ENCODE assay signal across 25 cellular contexts in the genomic region with DNA sequence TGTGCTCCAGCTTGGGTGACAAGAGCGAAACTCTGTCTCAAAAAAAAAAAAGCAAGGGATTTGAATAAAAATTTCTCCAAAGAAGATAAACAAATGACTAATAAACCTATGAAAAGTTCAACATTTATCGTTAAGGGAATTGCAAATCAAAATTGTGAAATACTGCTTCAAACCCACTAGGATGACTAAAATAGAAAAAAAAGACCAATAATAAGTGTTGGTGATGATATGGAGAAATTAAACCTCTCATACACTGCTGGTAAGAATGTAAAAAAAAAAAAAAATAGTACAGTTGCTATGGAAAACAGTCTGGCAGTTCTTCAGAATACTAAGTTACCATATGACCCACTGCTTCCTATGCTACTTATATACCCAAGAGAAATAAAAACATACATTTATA. TPM values are rescaled to one million over a fixed set of nuclear protein-coding genes. Genes with fewer than 3 reads are reported as not detected.
DNase-seq lines count a peak whose midpoint lies in the region; ATAC-seq and TF ChIP-seq lines count a peak whose summit lies in the region.
"Had no signal": no experiment of that assay in that cellular context is flagged by ENCODE, and none has a peak within 500 bp of the region (broad histone marks: within the 10 kb centered on the region; RNA-seq: fewer than 3 reads in every experiment).

No MANE protein-coding gene starts in this region.

- H2AK9ac ChIP-seq in IMR-90 (replicated peaks; ENCODE audit: low read depth, low read length, poor library complexity), result no peak overlapping the region

- TF ChIP-seq RAD21 in IMR-90 (IDR thresholded peaks at IDR 0.05; ENCODE audit: low read length), result no peak

- H2BK20ac ChIP-seq in IMR-90 (ENCODE audit: low read depth, low read length), result no peak overlapping the region

- no peak overlapping the region for H4K5ac ChIP-seq in IMR-90 (ENCODE audit: low read depth, low read length)

- H3K36me3 ChIP-seq in IMR-90 (ENCODE audit: control insufficient read depth, insufficient read depth, low read length) (peaks cover 9% of the 10 kb centered on the region), mesenchymal stem cell (ENCODE audit: control insufficient read depth in 1 of 2, insufficient read depth in 2 of 2, low read depth in 1 of 2, low read length in 2 of 2) (peaks cover 14 to 48% of the 10 kb centered on the region in 2 experiments)

- H3K27me3 ChIP-seq in IMR-90 (ENCODE audit: control insufficient read depth, insufficient read depth, low read length), result no peaks in the 10 kb centered on the region
- no peaks in the 10 kb centered on the region for H3K27me3 ChIP-seq in mesenchymal stem cell (ENCODE audit: control insufficient read depth in 1 of 2, insufficient read depth in 1 of 2, low read length in 2 of 2)

- H3K18ac ChIP-seq in IMR-90 (ENCODE audit: low read depth, low read length), result no peak overlapping the region
- no peak overlapping the region for H3K18ac ChIP-seq in mesenchymal stem cell (ENCODE audit: low read depth in 1 of 2, low read length in 2 of 2)

- no peak overlapping the region for H2AFZ ChIP-seq in IMR-90 (replicated peaks; ENCODE audit: low read length, poor library complexity)
- H2AFZ ChIP-seq in mesenchymal stem cell (ENCODE audit: low read depth, low read length), result no peak overlapping the region
- H2AFZ ChIP-seq: GM23248 had no signal

- H2BK15ac ChIP-seq in IMR-90 (ENCODE audit: low read depth, low read length), result no peak overlapping the region
- no peak overlapping the region for H2BK15ac ChIP-seq in mesenchymal stem cell (ENCODE audit: low read depth, poor library complexity, severe bottlenecking)

- ATAC-seq in IMR-90 (ENCODE audit: low read depth) (no peak), HG02870 (IDR thresholded peaks at IDR 0.05; ENCODE audit: unreplicated experiment) (no peak)
- ATAC-seq: GM12878, HCT116 had no signal

- H3K79me1 ChIP-seq in IMR-90 (ENCODE audit: low read depth in 1 of 2, low read length in 2 of 2), result peaks cover 12 to 14% of the 10 kb centered on the region in 2 experiments; a peak in 3 of 4 replicates
- H3K79me1 ChIP-seq in mesenchymal stem cell (replicated peaks; ENCODE audit: low read length, poor library complexity, severe bottlenecking), result peaks cover 9% of the 10 kb centered on the region

- POLR2A ChIA-PET in IMR-90 (lab: Charles Lee; ENCODE audit: unreplicated experiment), result no interaction called here

- dilution Hi-C loops in IMR-90 (cut with HindIII; ENCODE audit: low sequenced_read_pairs, unreplicated experiment), result no loop called here

- no peak for TF ChIP-seq CTCF in IMR-90 (conservative IDR thresholded peaks at IDR 0.05; ENCODE audit: low read depth, low read length)
- no peak for TF ChIP-seq CTCF in fibroblast of mammary gland (conservative IDR thresholded peaks at IDR 0.05; ENCODE audit: control insufficient read depth, insufficient read depth, low read depth, low read length)

- H3K9me3 ChIP-seq in IMR-90 (ENCODE audit: control insufficient read depth, insufficient read depth, low read length) (peaks cover 13% of the 10 kb centered on the region), mesenchymal stem cell (ENCODE audit: control insufficient read depth, low read length) (peaks cover 32% of the 10 kb centered on the region)

- CTCF ChIA-PET in IMR-90 (lab: Yijun Ruan, JAX), result no interaction called here

- no peak overlapping the region for H3K4me3 ChIP-seq in IMR-90 (ENCODE audit: insufficient read depth, low read depth, low read length)
- H3K4me3 ChIP-seq in fibroblast of mammary gland (ENCODE audit: control insufficient read depth, low read depth, low read length), result no peak overlapping the region
- no peak overlapping the region for H3K4me3 ChIP-seq in mesenchymal stem cell (ENCODE audit: insufficient read depth in 1 of 2, low read depth in 1 of 2, low read length in 2 of 2)
- H3K4me3 ChIP-seq: GM12878, GM23248 had no signal

- H3K9ac ChIP-seq in IMR-90 (ENCODE audit: low read depth, low read length) (no peak overlapping the region), mesenchymal stem cell (ENCODE audit: low read length) (no peak overlapping the region)
- H3K9ac ChIP-seq: GM23248 had no signal

- no CpG with 5 or more reads among the region's 2 CpGs for WGBS in IMR-90 (ENCODE audit: extremely low coverage in 2 of 2, insufficient read length in 1 of 2), 2 experiments
- no CpG with 5 or more reads among the region's 2 CpGs for WGBS in mesenchymal stem cell

- no peak overlapping the region for H3K4ac ChIP-seq in IMR-90 (ENCODE audit: low read depth, low read length)
- no peak overlapping the region for H3K4ac ChIP-seq in mesenchymal stem cell (ENCODE audit: low read depth in 1 of 2, low read length in 2 of 2)

- H2BK120ac ChIP-seq in IMR-90 (ENCODE audit: low read depth, low read length) (no peak overlapping the region), mesenchymal stem cell (ENCODE audit: low read depth, low read length) (no peak overlapping the region)

- no peak overlapping the region for H3K4me2 ChIP-seq in IMR-90 (ENCODE audit: low read depth, low read length)
- H3K4me2 ChIP-seq in mesenchymal stem cell (ENCODE audit: low read length, poor library complexity, severe bottlenecking), result no peak overlapping the region

- no peak overlapping the region for H3K27ac ChIP-seq in IMR-90 (ENCODE audit: insufficient read depth, low read length)
- H3K27ac ChIP-seq in mesenchymal stem cell (ENCODE audit: low read length, poor library complexity, severe bottlenecking), result no peak overlapping the region
- H3K27ac ChIP-seq: GM23248 had no signal

- H4K8ac ChIP-seq in IMR-90 (ENCODE audit: low read depth in 2 of 2, low read length in 2 of 2) (no peak overlapping the region), mesenchymal stem cell (ENCODE audit: low read length) (no peak overlapping the region)

- intact Hi-C loops in IMR-90 (cut with micrococcal nuclease), result no loop called here
- intact Hi-C loops in cardiac septum (cut with DNase I), result no loop called here

- H2BK12ac ChIP-seq in mesenchymal stem cell (ENCODE audit: low read length in 2 of 2), result no peak overlapping the region

- no peak for TF ChIP-seq POLR2A in IMR-90 (IDR thresholded peaks at IDR 0.05; ENCODE audit: low read depth, low read length)

- H2AK5ac ChIP-seq in IMR-90 (ENCODE audit: low read depth, low read length) (no peak overlapping the region), mesenchymal stem cell (ENCODE audit: low read length, severe bottlenecking) (no peak overlapping the region)

- H3K4me1 ChIP-seq in IMR-90 (ENCODE audit: control insufficient read depth, insufficient read depth, low read length) (no peaks in the 10 kb centered on the region), mesenchymal stem cell (ENCODE audit: control insufficient read depth, insufficient read depth, low read depth, low read length) (no peaks in the 10 kb centered on the region)

- H3K9me1 ChIP-seq in IMR-90 (ENCODE audit: insufficient read depth, low read length), result peaks cover 4% of the 10 kb centered on the region

- H4K91ac ChIP-seq in IMR-90 (ENCODE audit: insufficient read depth, low read depth, low read length) (no peak overlapping the region), mesenchymal stem cell (ENCODE audit: low read length) (no peak overlapping the region)

- DNase-seq in HCEC 1CT (peak; percentile 31), IMR-90 (no peak), fibroblast of mammary gland (ENCODE audit: low read depth) (peak; percentile 31), mesenchymal stem cell (peak; percentile 22), EL (no peak), activated T-cell treated with anti-CD3 and anti-CD28 coated beads for 4 hours (no peak), cardiac septum (ENCODE audit: low spot score) (no peak)
- DNase-seq: C1 segment of cervical spinal cord; Calu3; CD4-positive, alpha-beta memory T cell; COR-L47; DMS53; DMS79 treated with DMSO at 0.1 percent for 48 hours; GDM1; GM23248; H7; HFFc6 had no signal

- no peak overlapping the region for H3K56ac ChIP-seq in IMR-90 (ENCODE audit: extremely low read depth, insufficient read depth, low read length)

- H2BK5ac ChIP-seq in IMR-90 (ENCODE audit: low read depth, low read length, poor library complexity, severe bottlenecking) (no peak overlapping the region), mesenchymal stem cell (ENCODE audit: low read depth, low read length, poor library complexity, severe bottlenecking) (no peak overlapping the region)

- H3K23ac ChIP-seq in IMR-90 (ENCODE audit: low read depth, low read length), result no peak overlapping the region
- no peak overlapping the region for H3K23ac ChIP-seq in mesenchymal stem cell (ENCODE audit: low read length in 2 of 2)

- no TSS peak for BruUV-seq in IMR-90 (replicated peaks; lab: Mats Ljungman, UMichigan)

- no peaks in the 10 kb centered on the region for H4K20me1 ChIP-seq in IMR-90 (ENCODE audit: insufficient read depth, low read length)

- in situ Hi-C loops in IMR-90 (cut with MboI; ENCODE audit: low sequenced_read_pairs), result no loop called here

- no peak overlapping the region for H3K14ac ChIP-seq in IMR-90 (replicated peaks; ENCODE audit: low read depth, low read length)
- no peak overlapping the region for H3K14ac ChIP-seq in mesenchymal stem cell (ENCODE audit: low read length in 2 of 2)

TF ChIP-seq in IMR-90, 13 proteins besides CTCF, POLR2A, EP300 and RAD21:
- no peak for TF ChIP-seq NFE2L2 (IDR thresholded peaks at IDR 0.05; ENCODE audit: low read depth, low read length)
- TF ChIP-seq CEBPB (IDR thresholded peaks at IDR 0.05; ENCODE audit: low read depth, low read length), result peak; percentile 56

RNA-seq across cellular contexts. Expression of a gene that starts 39.3 kb away (rescaled TPM):
- total RNA-seq in IMR-90 (2012; rRNA removed) (20.6 and 21.9 TPM in 2 replicates), cardiac septum (26.4 TPM)
- polyA plus RNA-seq in IMR-90 (2012; rRNA removed), result 24.0 and 32.4 TPM in 2 replicates
- 5.2 and 5.4 TPM in 2 replicates for polyA plus RNA-seq in IMR-90 (2012; cell fraction: cytosol; rRNA removed)
- 1.9 and 8.5 TPM in 2 replicates for polyA plus RNA-seq in IMR-90 (2012; cell fraction: nucleus; rRNA removed; ENCODE audit: low replicate concordance)
- polyA plus RNA-seq in mesenchymal stem cell (2013, experiment 1 of 2), result 20.1 TPM
- 20.0 TPM for polyA plus RNA-seq in mesenchymal stem cell (2013, experiment 2 of 2)

RNA-seq across cellular contexts. Expression of a gene that starts 39.5 kb away (rescaled TPM):
- total RNA-seq in IMR-90 (2012; rRNA removed) (not detected in 2 replicates), cardiac septum (not detected)
- polyA plus RNA-seq in IMR-90 (2012; rRNA removed), result not detected in 2 replicates
- polyA plus RNA-seq in IMR-90 (2012; cell fraction: cytosol; rRNA removed), result not detected in 2 replicates
- polyA plus RNA-seq in IMR-90 (2012; cell fraction: nucleus; rRNA removed; ENCODE audit: low replicate concordance), result not detected in 2 replicates
- not detected for polyA plus RNA-seq in mesenchymal stem cell (2013, experiment 1 of 2)
- not detected for polyA plus RNA-seq in mesenchymal stem cell (2013, experiment 2 of 2)
- total RNA-seq: A172; A673; Calu3; CD4-positive, alpha-beta memory T cell; Daoy; GM12878; GM23248; H1; H7; HFFc6 had no signal
- polyA plus RNA-seq: BJ; CD4-positive, alpha-beta memory T cell; GM12878; GM23248; H1 had no signal

Comparison
In these comparisons a context has a peak if more than half of its experiments do, and no peak if none do; other contexts are left out.
1. DNase-seq: peak in HCEC 1CT (single experiment), fibroblast of mammary gland (single experiment) and mesenchymal stem cell (single experiment); none in IMR-90 (single experiment), EL (single experiment), activated T-cell treated with anti-CD3 and anti-CD28 coated beads for 4 hours (single experiment) and cardiac septum (single experiment).